In genomic region chr2:214378455-214379103, GRCh38 we compare ENCODE assay signal across 16 cellular contexts. TPM values are rescaled to one million over a fixed set of nuclear protein-coding genes. Genes with fewer than 3 reads are reported as not detected.
A peak's percentile ranks its signal among the peaks of the same experiment; 100 is the strongest.
DNase-seq lines count a peak whose midpoint lies in the region; ATAC-seq and TF ChIP-seq lines count a peak whose summit lies in the region.
"Had no signal": no experiment of that assay in that cellular context is flagged by ENCODE, and none has a peak within 500 bp of the region (broad histone marks: within the 10 kb centered on the region; RNA-seq: fewer than 3 reads in every experiment).

No MANE protein-coding gene starts in this region.

- dilution Hi-C loops in mammary epithelial cell (cut with HindIII; ENCODE audit: low sequenced_read_pairs) = no loop called here

- DNase-seq in NCI-H2107 treated with DMSO at 0.1 percent for 48 hours (lab: John Stamatoyannopoulos, UW; ENCODE audit: unreplicated experiment) (peak; percentile 36), NCI-H2107 (lab: John Stamatoyannopoulos, UW) (no peak), NCI-H2171 (lab: John Stamatoyannopoulos, UW) (peak; percentile 25), mammary epithelial cell (peak; percentile 88), osteocyte (ENCODE audit: extremely low spot score, unreplicated experiment) (no peak), EL (no peak)
- DNase-seq in T-helper 2 cell treated with Interferon-gamma antibody and Interleukin-4, amounts not matched to agents 5 μg/mL and 100 μg/mL, for 36 hours (ENCODE audit: low spot score) = no peak
- DNase-seq: activated CD4-positive, alpha-beta T cell treated with anti-CD3 and anti-CD28 coated beads, Interleukin-2, amount 50 U/mL, for 48 hours; dorsolateral prefrontal cortex; NCI-H1694; testis had no signal

- H3K27ac Mint-ChIP-seq in osteocyte (ENCODE audit: unreplicated experiment) = peak overlapping the region; percentile 69
- H3K27ac Mint-ChIP-seq in T-helper 2 cell treated with Interferon-gamma antibody and Interleukin-4, amounts not matched to agents 5 μg/mL and 100 μg/mL, for 36 hours = no peak overlapping the region
- H3K27ac Mint-ChIP-seq: IgD-negative memory B cell had no signal

- in situ Hi-C loops in mammary epithelial cell (cut with MboI; ENCODE audit: low sequenced_read_pairs in 2 of 2) = no loop called here

- peaks cover 36% of the 10 kb centered on the region for H3K4me1 Mint-ChIP-seq in osteocyte (ENCODE audit: unreplicated experiment)
- H3K4me1 Mint-ChIP-seq in T-helper 2 cell treated with Interferon-gamma antibody and Interleukin-4, amounts not matched to agents 5 μg/mL and 100 μg/mL, for 36 hours (ENCODE audit: low read depth) = peaks cover 2% of the 10 kb centered on the region
- H3K4me1 Mint-ChIP-seq: IgD-negative memory B cell had no signal

- no TSS peak for BruUV-seq in mammary epithelial cell (replicated peaks; lab: Mats Ljungman, UMichigan)

- intact Hi-C loops in mammary epithelial cell (cut with micrococcal nuclease) = no loop called here

- no peaks in the 10 kb centered on the region for H3K79me2 ChIP-seq in mammary epithelial cell (ENCODE audit: insufficient read depth, low read length)

- TF ChIP-seq CTCF in mammary epithelial cell (conservative IDR thresholded peaks at IDR 0.05 in 1 of 2, IDR thresholded peaks at IDR 0.05 in 1 of 2; ENCODE audit: extremely low read depth in 1 of 2, insufficient read depth in 1 of 2, low read depth in 1 of 2, low read length in 2 of 2) = peak in 1 of 2 donors; percentile 29
- no peak for TF ChIP-seq CTCF in osteocyte (IDR thresholded peaks at IDR 0.05)
- no peak for TF ChIP-seq CTCF in gastroesophageal sphincter (IDR thresholded peaks at IDR 0.05)

- no peak overlapping the region for H3K4me3 ChIP-seq in mammary epithelial cell (replicated peaks in 1 of 3; ENCODE audit: insufficient read depth in 1 of 3, low read depth in 2 of 3, low read length in 3 of 3)
- no peak overlapping the region for H3K4me3 ChIP-seq in gastroesophageal sphincter
- H3K4me3 ChIP-seq: A549, dorsolateral prefrontal cortex, testis had no signal

- H3K9ac ChIP-seq in mammary epithelial cell (ENCODE audit: insufficient read depth, low read length) = no peak overlapping the region

- no peaks in the 10 kb centered on the region for H4K20me1 ChIP-seq in mammary epithelial cell (ENCODE audit: insufficient read depth, low read length)

- ATAC-seq in gastroesophageal sphincter = no peak
- ATAC-seq: A549 had no signal

- no peaks in the 10 kb centered on the region for H3K27me3 Mint-ChIP-seq in osteocyte (ENCODE audit: unreplicated experiment)
- H3K27me3 Mint-ChIP-seq in T-helper 2 cell treated with Interferon-gamma antibody and Interleukin-4, amounts not matched to agents 5 μg/mL and 100 μg/mL, for 36 hours (ENCODE audit: low read depth) = no peaks in the 10 kb centered on the region
- H3K27me3 Mint-ChIP-seq: IgD-negative memory B cell had no signal

- no peaks in the 10 kb centered on the region for H3K27me3 ChIP-seq in mammary epithelial cell (ENCODE audit: insufficient read depth, low read length)
- H3K27me3 ChIP-seq in gastroesophageal sphincter = no peaks in the 10 kb centered on the region
- H3K27me3 ChIP-seq: dorsolateral prefrontal cortex, testis had no signal

- no peaks in the 10 kb centered on the region for H3K9me3 Mint-ChIP-seq in osteocyte (ENCODE audit: unreplicated experiment)
- H3K9me3 Mint-ChIP-seq in T-helper 2 cell treated with Interferon-gamma antibody and Interleukin-4, amounts not matched to agents 5 μg/mL and 100 μg/mL, for 36 hours = no peaks in the 10 kb centered on the region
- H3K9me3 Mint-ChIP-seq: IgD-negative memory B cell had no signal

- H3K9me3 ChIP-seq in mammary epithelial cell (replicated peaks; ENCODE audit: insufficient read depth, low read length) (no peaks in the 10 kb centered on the region), gastroesophageal sphincter (no peaks in the 10 kb centered on the region)
- H3K9me3 ChIP-seq: A549, testis had no signal

- peaks cover 30% of the 10 kb centered on the region for H3K4me1 ChIP-seq in mammary epithelial cell (ENCODE audit: insufficient read depth, low read length)
- H3K4me1 ChIP-seq in gastroesophageal sphincter = no peaks in the 10 kb centered on the region
- H3K4me1 ChIP-seq: A549, testis had no signal

- H3K4me3 Mint-ChIP-seq in osteocyte (ENCODE audit: unreplicated experiment) = no peak overlapping the region
- H3K4me3 Mint-ChIP-seq in T-helper 2 cell treated with Interferon-gamma antibody and Interleukin-4, amounts not matched to agents 5 μg/mL and 100 μg/mL, for 36 hours = no peak overlapping the region
- H3K4me3 Mint-ChIP-seq: IgD-negative memory B cell had no signal

- H3K36me3 Mint-ChIP-seq in osteocyte (ENCODE audit: unreplicated experiment) = no peaks in the 10 kb centered on the region
- H3K36me3 Mint-ChIP-seq in T-helper 2 cell treated with Interferon-gamma antibody and Interleukin-4, amounts not matched to agents 5 μg/mL and 100 μg/mL, for 36 hours (ENCODE audit: low read depth) = no peaks in the 10 kb centered on the region
- H3K36me3 Mint-ChIP-seq: IgD-negative memory B cell had no signal

- WGBS in mammary epithelial cell (ENCODE audit: low coverage, missing lambda C conversion rate) = 5% methylated on average over 3 of the region's 3 CpGs
- 54% methylated on average over 2 of the region's 3 CpGs; no CpG with 5 or more reads in 1 of the 2 donors for WGBS in gastroesophageal sphincter (ENCODE audit: low coverage in 1 of 2), 2 donors

- CTCF ChIA-PET in mammary epithelial cell (lab: Charles Lee; ENCODE audit: low non-redundant PET) = no interaction called here

- TF ChIP-seq POLR2A in gastroesophageal sphincter (IDR thresholded peaks at IDR 0.05) = no peak

- H3K27ac ChIP-seq in mammary epithelial cell (ENCODE audit: insufficient read depth, low read depth, low read length) (no peak overlapping the region), gastroesophageal sphincter (no peak overlapping the region)
- H3K27ac ChIP-seq: A549, dorsolateral prefrontal cortex, testis had no signal

- no peak overlapping the region for H2AFZ ChIP-seq in mammary epithelial cell (ENCODE audit: low read depth, low read length)

- TF ChIP-seq EP300 in gastroesophageal sphincter (IDR thresholded peaks at IDR 0.05) = no peak

- H3K36me3 ChIP-seq in mammary epithelial cell (ENCODE audit: insufficient read depth, low read length) (no peaks in the 10 kb centered on the region), gastroesophageal sphincter (no peaks in the 10 kb centered on the region)

- no peak overlapping the region for H3K4me2 ChIP-seq in mammary epithelial cell (ENCODE audit: insufficient read depth, low read depth, low read length)
- H3K4me2 ChIP-seq: A549 had no signal

RNA-seq across cellular contexts. Expression of gene VWC2L, which starts 32.3 kb away (rescaled TPM):
- total RNA-seq in mammary epithelial cell (not detected), osteocyte (not detected in 2 replicates), gastroesophageal sphincter (under 1 TPM in 1 of 4 donors, not detected in 3; 0.27 TPM)
- not detected for polyA plus RNA-seq in mammary epithelial cell
- not detected for polyA minus RNA-seq in mammary epithelial cell
- total RNA-seq: fibroblast of villous mesenchyme, RPMI7951 had no signal
- polyA plus RNA-seq: A549, IgD-negative memory B cell had no signal

Comparison
In these comparisons a context has a peak if more than half of its experiments do, and no peak if none do; other contexts are left out.
1. DNase-seq: peak in NCI-H2107 treated with DMSO at 0.1 percent for 48 hours (single experiment), NCI-H2171 (single experiment) and mammary epithelial cell (single experiment); none in NCI-H2107 (single experiment), osteocyte (single experiment), EL (single experiment) and T-helper 2 cell treated with Interferon-gamma antibody and Interleukin-4, amounts not matched to agents 5 μg/mL and 100 μg/mL, for 36 hours (single experiment).